In the genomic region with DNA sequence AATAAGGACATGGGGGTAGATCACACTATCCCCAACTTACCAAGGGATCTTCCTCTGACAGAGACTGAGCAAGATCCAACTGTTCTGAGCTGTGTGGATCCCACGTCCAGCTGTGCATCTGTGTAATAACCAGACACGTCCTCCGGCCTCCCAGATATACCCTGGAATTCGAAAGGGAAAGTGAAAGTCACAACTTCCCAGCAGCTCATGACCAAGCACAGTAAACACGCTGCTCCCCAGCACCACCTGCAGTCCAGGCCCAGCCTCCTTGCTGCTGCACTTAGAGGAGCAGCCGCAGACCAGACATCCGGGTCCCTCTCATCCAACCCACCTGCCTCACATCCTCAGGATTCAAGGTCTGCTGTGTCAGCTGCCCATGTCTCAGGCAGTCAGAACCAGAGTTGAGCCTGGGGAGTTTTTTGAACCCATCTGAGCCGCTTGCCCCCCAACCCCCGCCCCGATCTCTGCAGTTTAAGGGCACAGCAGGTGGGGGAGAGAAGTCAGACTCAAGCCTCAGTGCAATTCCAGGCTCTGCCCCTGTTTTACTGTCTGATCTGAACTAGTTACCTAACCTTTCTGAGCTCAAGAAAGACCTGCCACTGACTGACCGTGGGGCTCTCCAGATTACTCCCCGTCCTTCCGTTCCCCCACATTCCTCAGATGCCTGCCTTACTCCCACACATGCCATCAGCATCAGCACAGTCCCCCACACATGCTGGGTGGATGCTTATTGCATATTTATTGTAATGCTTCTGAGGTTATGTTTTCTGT, we compare ENCODE assay signal across 1 cellular context.
TF ChIP-seq lines count a peak whose summit lies in the region.

A gene with protein sequence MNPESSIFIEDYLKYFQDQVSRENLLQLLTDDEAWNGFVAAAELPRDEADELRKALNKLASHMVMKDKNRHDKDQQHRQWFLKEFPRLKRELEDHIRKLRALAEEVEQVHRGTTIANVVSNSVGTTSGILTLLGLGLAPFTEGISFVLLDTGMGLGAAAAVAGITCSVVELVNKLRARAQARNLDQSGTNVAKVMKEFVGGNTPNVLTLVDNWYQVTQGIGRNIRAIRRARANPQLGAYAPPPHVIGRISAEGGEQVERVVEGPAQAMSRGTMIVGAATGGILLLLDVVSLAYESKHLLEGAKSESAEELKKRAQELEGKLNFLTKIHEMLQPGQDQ (minus strand): TSS at position 127 of the 771 bp plus-strand sequence. CDS start 6,365 bp downstream, outside the sequence.

TF ChIP-seq in K562, 482 proteins besides CTCF, POLR2A, EP300 and RAD21 (continued from another document and continues in another):
- TF ChIP-seq, protein P1, sequence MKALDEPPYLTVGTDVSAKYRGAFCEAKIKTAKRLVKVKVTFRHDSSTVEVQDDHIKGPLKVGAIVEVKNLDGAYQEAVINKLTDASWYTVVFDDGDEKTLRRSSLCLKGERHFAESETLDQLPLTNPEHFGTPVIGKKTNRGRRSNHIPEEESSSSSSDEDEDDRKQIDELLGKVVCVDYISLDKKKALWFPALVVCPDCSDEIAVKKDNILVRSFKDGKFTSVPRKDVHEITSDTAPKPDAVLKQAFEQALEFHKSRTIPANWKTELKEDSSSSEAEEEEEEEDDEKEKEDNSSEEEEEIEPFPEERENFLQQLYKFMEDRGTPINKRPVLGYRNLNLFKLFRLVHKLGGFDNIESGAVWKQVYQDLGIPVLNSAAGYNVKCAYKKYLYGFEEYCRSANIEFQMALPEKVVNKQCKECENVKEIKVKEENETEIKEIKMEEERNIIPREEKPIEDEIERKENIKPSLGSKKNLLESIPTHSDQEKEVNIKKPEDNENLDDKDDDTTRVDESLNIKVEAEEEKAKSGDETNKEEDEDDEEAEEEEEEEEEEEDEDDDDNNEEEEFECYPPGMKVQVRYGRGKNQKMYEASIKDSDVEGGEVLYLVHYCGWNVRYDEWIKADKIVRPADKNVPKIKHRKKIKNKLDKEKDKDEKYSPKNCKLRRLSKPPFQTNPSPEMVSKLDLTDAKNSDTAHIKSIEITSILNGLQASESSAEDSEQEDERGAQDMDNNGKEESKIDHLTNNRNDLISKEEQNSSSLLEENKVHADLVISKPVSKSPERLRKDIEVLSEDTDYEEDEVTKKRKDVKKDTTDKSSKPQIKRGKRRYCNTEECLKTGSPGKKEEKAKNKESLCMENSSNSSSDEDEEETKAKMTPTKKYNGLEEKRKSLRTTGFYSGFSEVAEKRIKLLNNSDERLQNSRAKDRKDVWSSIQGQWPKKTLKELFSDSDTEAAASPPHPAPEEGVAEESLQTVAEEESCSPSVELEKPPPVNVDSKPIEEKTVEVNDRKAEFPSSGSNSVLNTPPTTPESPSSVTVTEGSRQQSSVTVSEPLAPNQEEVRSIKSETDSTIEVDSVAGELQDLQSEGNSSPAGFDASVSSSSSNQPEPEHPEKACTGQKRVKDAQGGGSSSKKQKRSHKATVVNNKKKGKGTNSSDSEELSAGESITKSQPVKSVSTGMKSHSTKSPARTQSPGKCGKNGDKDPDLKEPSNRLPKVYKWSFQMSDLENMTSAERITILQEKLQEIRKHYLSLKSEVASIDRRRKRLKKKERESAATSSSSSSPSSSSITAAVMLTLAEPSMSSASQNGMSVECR (CRISPR knock-in tag; IDR thresholded peaks at IDR 0.05): peak; percentile 88
- TF ChIP-seq ZNF324 (CRISPR knock-in tag; IDR thresholded peaks at IDR 0.05): no peak
- TF ChIP-seq, protein P2, sequence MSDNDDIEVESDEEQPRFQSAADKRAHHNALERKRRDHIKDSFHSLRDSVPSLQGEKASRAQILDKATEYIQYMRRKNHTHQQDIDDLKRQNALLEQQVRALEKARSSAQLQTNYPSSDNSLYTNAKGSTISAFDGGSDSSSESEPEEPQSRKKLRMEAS (CRISPR knock-in tag; IDR thresholded peaks at IDR 0.05): peak; percentile 79
- no peak for TF ChIP-seq SIN3B (IDR thresholded peaks at IDR 0.05; ENCODE audit: low read depth)
- TF ChIP-seq, protein P3, sequence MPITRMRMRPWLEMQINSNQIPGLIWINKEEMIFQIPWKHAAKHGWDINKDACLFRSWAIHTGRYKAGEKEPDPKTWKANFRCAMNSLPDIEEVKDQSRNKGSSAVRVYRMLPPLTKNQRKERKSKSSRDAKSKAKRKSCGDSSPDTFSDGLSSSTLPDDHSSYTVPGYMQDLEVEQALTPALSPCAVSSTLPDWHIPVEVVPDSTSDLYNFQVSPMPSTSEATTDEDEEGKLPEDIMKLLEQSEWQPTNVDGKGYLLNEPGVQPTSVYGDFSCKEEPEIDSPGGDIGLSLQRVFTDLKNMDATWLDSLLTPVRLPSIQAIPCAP (CRISPR knock-in tag; IDR thresholded peaks at IDR 0.05; ENCODE audit: borderline replicate concordance): 0 out of 2 replicates have a peak, but pooled peaks have one; percentile 49
- TF ChIP-seq TEAD4 (IDR thresholded peaks at IDR 0.05; ENCODE audit: low read length): peak; percentile 50; the same call in 1 of the 2 replicates
- TF ChIP-seq TEAD4 (CRISPR knock-in tag; IDR thresholded peaks at IDR 0.05; ENCODE audit: borderline replicate concordance): no peak
- TF ChIP-seq PHF8 (IDR thresholded peaks at IDR 0.05; ENCODE audit: borderline replicate concordance, low read length): peak; percentile 43; the same call in 1 of the 2 replicates
- TF ChIP-seq, protein P4, sequence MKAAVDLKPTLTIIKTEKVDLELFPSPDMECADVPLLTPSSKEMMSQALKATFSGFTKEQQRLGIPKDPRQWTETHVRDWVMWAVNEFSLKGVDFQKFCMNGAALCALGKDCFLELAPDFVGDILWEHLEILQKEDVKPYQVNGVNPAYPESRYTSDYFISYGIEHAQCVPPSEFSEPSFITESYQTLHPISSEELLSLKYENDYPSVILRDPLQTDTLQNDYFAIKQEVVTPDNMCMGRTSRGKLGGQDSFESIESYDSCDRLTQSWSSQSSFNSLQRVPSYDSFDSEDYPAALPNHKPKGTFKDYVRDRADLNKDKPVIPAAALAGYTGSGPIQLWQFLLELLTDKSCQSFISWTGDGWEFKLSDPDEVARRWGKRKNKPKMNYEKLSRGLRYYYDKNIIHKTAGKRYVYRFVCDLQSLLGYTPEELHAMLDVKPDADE (conservative IDR thresholded peaks at IDR 0.05; ENCODE audit: control insufficient read depth, low read depth, low read length): peak; percentile 60; the same call in 1 of the 2 replicates
- TF ChIP-seq FOXM1 (IDR thresholded peaks at IDR 0.05; ENCODE audit: low read depth): peak; percentile 85
- no peak for TF ChIP-seq FOXM1 (CRISPR knock-in tag; IDR thresholded peaks at IDR 0.05; ENCODE audit: low read depth)
- TF ChIP-seq SREBF2 (CRISPR knock-in tag; IDR thresholded peaks at IDR 0.05): no peak
- TF ChIP-seq TAL1 (IDR thresholded peaks at IDR 0.05): no peak
- peak; percentile 55; the same call in 1 of the 2 replicates for TF ChIP-seq RB1 (IDR thresholded peaks at IDR 0.05; ENCODE audit: low read depth)
- TF ChIP-seq ESRRA (IDR thresholded peaks at IDR 0.05; ENCODE audit: borderline replicate concordance, low read depth): peak; percentile 15; the same call in 1 of the 2 replicates
- TF ChIP-seq JUN (IDR thresholded peaks at IDR 0.05; ENCODE audit: borderline replicate concordance, low read depth, low read length): 0 out of 2 replicates have a peak, but pooled peaks have one; percentile 20
- no peak for TF ChIP-seq JUN (CRISPR knock-in tag; IDR thresholded peaks at IDR 0.05; ENCODE audit: borderline replicate concordance)
- TF ChIP-seq FOXK1 (CRISPR knock-in tag; IDR thresholded peaks at IDR 0.05; ENCODE audit: borderline replicate concordance): peak; percentile 94
- TF ChIP-seq IRF2 (CRISPR knock-in tag; IDR thresholded peaks at IDR 0.05): peak; percentile 100
- TF ChIP-seq, protein P5, sequence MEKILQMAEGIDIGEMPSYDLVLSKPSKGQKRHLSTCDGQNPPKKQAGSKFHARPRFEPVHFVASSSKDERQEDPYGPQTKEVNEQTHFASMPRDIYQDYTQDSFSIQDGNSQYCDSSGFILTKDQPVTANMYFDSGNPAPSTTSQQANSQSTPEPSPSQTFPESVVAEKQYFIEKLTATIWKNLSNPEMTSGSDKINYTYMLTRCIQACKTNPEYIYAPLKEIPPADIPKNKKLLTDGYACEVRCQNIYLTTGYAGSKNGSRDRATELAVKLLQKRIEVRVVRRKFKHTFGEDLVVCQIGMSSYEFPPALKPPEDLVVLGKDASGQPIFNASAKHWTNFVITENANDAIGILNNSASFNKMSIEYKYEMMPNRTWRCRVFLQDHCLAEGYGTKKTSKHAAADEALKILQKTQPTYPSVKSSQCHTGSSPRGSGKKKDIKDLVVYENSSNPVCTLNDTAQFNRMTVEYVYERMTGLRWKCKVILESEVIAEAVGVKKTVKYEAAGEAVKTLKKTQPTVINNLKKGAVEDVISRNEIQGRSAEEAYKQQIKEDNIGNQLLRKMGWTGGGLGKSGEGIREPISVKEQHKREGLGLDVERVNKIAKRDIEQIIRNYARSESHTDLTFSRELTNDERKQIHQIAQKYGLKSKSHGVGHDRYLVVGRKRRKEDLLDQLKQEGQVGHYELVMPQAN (IDR thresholded peaks at IDR 0.05; ENCODE audit: borderline replicate concordance): peak; percentile 37; the same call in 1 of the 2 replicates
- TF ChIP-seq L3MBTL2 (IDR thresholded peaks at IDR 0.05): 0 out of 2 replicates have a peak, but pooled peaks have one; percentile 17
- TF ChIP-seq, protein P6, sequence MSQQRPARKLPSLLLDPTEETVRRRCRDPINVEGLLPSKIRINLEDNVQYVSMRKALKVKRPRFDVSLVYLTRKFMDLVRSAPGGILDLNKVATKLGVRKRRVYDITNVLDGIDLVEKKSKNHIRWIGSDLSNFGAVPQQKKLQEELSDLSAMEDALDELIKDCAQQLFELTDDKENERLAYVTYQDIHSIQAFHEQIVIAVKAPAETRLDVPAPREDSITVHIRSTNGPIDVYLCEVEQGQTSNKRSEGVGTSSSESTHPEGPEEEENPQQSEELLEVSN (IDR thresholded peaks at IDR 0.05; ENCODE audit: borderline replicate concordance in 1 of 2, extremely low read depth in 1 of 2, insufficient read depth in 1 of 2, insufficient read length in 1 of 2, low read depth in 1 of 2, low read length in 1 of 2, poor library complexity in 1 of 2, severe bottlenecking in 1 of 2): peak in 1 of 2 experiments; percentile 32
- peak; percentile 17; the same call in 1 of the 2 replicates for TF ChIP-seq MAFF (IDR thresholded peaks at IDR 0.05; ENCODE audit: low read length)
- TF ChIP-seq, protein P7, sequence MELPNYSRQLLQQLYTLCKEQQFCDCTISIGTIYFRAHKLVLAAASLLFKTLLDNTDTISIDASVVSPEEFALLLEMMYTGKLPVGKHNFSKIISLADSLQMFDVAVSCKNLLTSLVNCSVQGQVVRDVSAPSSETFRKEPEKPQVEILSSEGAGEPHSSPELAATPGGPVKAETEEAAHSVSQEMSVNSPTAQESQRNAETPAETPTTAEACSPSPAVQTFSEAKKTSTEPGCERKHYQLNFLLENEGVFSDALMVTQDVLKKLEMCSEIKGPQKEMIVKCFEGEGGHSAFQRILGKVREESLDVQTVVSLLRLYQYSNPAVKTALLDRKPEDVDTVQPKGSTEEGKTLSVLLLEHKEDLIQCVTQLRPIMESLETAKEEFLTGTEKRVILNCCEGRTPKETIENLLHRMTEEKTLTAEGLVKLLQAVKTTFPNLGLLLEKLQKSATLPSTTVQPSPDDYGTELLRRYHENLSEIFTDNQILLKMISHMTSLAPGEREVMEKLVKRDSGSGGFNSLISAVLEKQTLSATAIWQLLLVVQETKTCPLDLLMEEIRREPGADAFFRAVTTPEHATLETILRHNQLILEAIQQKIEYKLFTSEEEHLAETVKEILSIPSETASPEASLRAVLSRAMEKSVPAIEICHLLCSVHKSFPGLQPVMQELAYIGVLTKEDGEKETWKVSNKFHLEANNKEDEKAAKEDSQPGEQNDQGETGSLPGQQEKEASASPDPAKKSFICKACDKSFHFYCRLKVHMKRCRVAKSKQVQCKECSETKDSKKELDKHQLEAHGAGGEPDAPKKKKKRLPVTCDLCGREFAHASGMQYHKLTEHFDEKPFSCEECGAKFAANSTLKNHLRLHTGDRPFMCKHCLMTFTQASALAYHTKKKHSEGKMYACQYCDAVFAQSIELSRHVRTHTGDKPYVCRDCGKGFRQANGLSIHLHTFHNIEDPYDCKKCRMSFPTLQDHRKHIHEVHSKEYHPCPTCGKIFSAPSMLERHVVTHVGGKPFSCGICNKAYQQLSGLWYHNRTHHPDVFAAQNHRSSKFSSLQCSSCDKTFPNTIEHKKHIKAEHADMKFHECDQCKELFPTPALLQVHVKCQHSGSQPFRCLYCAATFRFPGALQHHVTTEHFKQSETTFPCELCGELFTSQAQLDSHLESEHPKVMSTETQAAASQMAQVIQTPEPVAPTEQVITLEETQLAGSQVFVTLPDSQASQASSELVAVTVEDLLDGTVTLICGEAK (IDR thresholded peaks at IDR 0.05): peak; percentile 83
- TF ChIP-seq, protein P7 (CRISPR knock-in tag; IDR thresholded peaks at IDR 0.05): no peak
- peak; percentile 53; the same call in 1 of the 2 replicates for TF ChIP-seq SP1 (CRISPR knock-in tag; IDR thresholded peaks at IDR 0.05)
- no peak for TF ChIP-seq HDAC2 (IDR thresholded peaks at IDR 0.05)
- TF ChIP-seq HDAC1 (IDR thresholded peaks at IDR 0.05): 0 out of 4 replicates have a peak, but pooled peaks of 1 of the 2 experiments have one; percentile 30
- TF ChIP-seq ZNF507 (tag; conservative IDR thresholded peaks at IDR 0.05): no peak
- peak; percentile 50 for TF ChIP-seq MAFG (tag; conservative IDR thresholded peaks at IDR 0.05)
- peak; percentile 58; the same call in 1 of the 2 replicates for TF ChIP-seq XRCC5 (IDR thresholded peaks at IDR 0.05; ENCODE audit: low read depth, low read length)
- peak; percentile 90 for TF ChIP-seq TAF9B (IDR thresholded peaks at IDR 0.05; ENCODE audit: partially characterized antibody)
- TF ChIP-seq IFI16 (CRISPR knock-in tag; IDR thresholded peaks at IDR 0.05): no peak
- peak; percentile 55; the same call in 1 of the 2 replicates for TF ChIP-seq C11orf30 (IDR thresholded peaks at IDR 0.05; ENCODE audit: low read depth)
